ENCODE assay signal across 26 cellular contexts in the genomic region with DNA sequence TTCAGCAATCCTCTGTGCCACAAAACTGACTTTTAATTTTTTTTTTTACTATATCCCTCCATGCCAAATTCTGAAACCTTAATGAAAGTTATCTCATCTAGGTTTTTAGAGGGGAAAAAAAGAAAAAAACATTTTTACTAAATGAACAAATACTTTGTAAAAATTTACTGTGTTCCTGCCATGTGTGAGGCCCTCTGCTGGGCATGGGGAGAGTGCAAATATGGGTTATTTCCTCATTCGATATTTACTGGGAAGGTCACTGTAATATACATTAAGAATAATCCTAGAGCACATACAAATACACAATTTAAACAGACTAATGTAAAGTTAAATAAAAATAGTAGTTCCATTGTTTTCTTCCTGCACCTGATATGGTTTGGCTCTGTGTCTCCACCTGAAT.
DNase-seq lines count a peak whose midpoint lies in the region; ATAC-seq and TF ChIP-seq lines count a peak whose summit lies in the region.
"Had no signal": no experiment of that assay in that cellular context is flagged by ENCODE, and none has a peak within 500 bp of the region (broad histone marks: within the 10 kb centered on the region; RNA-seq: fewer than 3 reads in every experiment).

No MANE protein-coding gene starts in this region.

- DNase-seq in GM10266 (ENCODE audit: extremely low spot score) (no peak), NAMALWA (ENCODE audit: low spot score) (peak; percentile 3), astrocyte of the cerebellum (ENCODE audit: low read depth) (no peak), right lobe of liver (no peak)
- DNase-seq in T-helper 2 cell treated with Interferon-gamma antibody and Interleukin-4, amounts not matched to agents 5 μg/mL and 100 μg/mL, for 36 hours (ENCODE audit: low spot score): no peak
- DNase-seq in activated effector memory CD4-positive, alpha-beta T cell treated with Interleukin-2 at 50 U/mL for 16 hours: no peak
- DNase-seq: activated CD8-positive, alpha-beta T cell treated with anti-CD3 and anti-CD28 coated beads for 36 hours; activated T-cell treated with anti-CD3 and anti-CD28 coated beads, Interleukin-2, amount 50 U/mL, for 48 hours; brain microvascular endothelial cell; Calu3; left colon; NCI-H2029; NCI-H446 treated with DMSO at 0.1 percent for 48 hours; nephron progenitor cell; psoas muscle; SIG-M5; stimulated activated CD4-positive, alpha-beta T cell treated with anti-CD3 and anti-CD28 coated beads, Interleukin-4, amount 100 ng/mL, for 1 hour; stomach; T-helper 2 cell; trophoblast cell had no signal

- H3K27ac Mint-ChIP-seq in T-helper 2 cell treated with Interferon-gamma antibody and Interleukin-4, amounts not matched to agents 5 μg/mL and 100 μg/mL, for 36 hours: no peak overlapping the region
- H3K27ac Mint-ChIP-seq: activated CD8-positive, alpha-beta T cell treated with anti-CD3 and anti-CD28 coated beads for 36 hours; activated naive CD4-positive, alpha-beta T cell treated with anti-CD3 and anti-CD28 coated beads, Interleukin-2, amount 50 U/mL, for 72 hours; dendritic cell treated with granulocyte-macrophage colony-stimulating factor and Interleukin-4, amounts not matched to agents 40 ng/mL and 50 ng/mL, for 4 days; nephron progenitor cell; WTC11 had no signal

- H3K4me3 Mint-ChIP-seq in T-helper 2 cell treated with Interferon-gamma antibody and Interleukin-4, amounts not matched to agents 5 μg/mL and 100 μg/mL, for 36 hours: no peak overlapping the region
- H3K4me3 Mint-ChIP-seq: activated CD8-positive, alpha-beta T cell treated with anti-CD3 and anti-CD28 coated beads for 36 hours; dendritic cell treated with granulocyte-macrophage colony-stimulating factor and Interleukin-4, amounts not matched to agents 40 ng/mL and 50 ng/mL, for 4 days; nephron progenitor cell; WTC11 had no signal

- in situ Hi-C loops in astrocyte of the cerebellum (cut with HindIII; ENCODE audit: low sequenced_read_pairs): no loop called here

- no peak overlapping the region for H3K27ac ChIP-seq in right lobe of liver
- H3K27ac ChIP-seq: brain microvascular endothelial cell, psoas muscle, skin epidermis, stomach had no signal

- intact Hi-C loops in right lobe of liver (cut with DNase I): no loop called here

- no peaks in the 10 kb centered on the region for H3K4me1 ChIP-seq in right lobe of liver
- H3K4me1 ChIP-seq: psoas muscle, stomach had no signal

- no peaks in the 10 kb centered on the region for H3K27me3 Mint-ChIP-seq in T-helper 2 cell treated with Interferon-gamma antibody and Interleukin-4, amounts not matched to agents 5 μg/mL and 100 μg/mL, for 36 hours (ENCODE audit: low read depth)
- H3K27me3 Mint-ChIP-seq: activated CD8-positive, alpha-beta T cell treated with anti-CD3 and anti-CD28 coated beads for 36 hours; dendritic cell treated with granulocyte-macrophage colony-stimulating factor and Interleukin-4, amounts not matched to agents 40 ng/mL and 50 ng/mL, for 4 days had no signal

- no peaks in the 10 kb centered on the region for H3K36me3 Mint-ChIP-seq in T-helper 2 cell treated with Interferon-gamma antibody and Interleukin-4, amounts not matched to agents 5 μg/mL and 100 μg/mL, for 36 hours (ENCODE audit: low read depth)
- H3K36me3 Mint-ChIP-seq: activated naive CD4-positive, alpha-beta T cell treated with anti-CD3 and anti-CD28 coated beads, Interleukin-2, amount 50 U/mL, for 72 hours had no signal

- no peak for TF ChIP-seq POLR2A in right lobe of liver (IDR thresholded peaks at IDR 0.05)

- H3K4me1 Mint-ChIP-seq in T-helper 2 cell treated with Interferon-gamma antibody and Interleukin-4, amounts not matched to agents 5 μg/mL and 100 μg/mL, for 36 hours (ENCODE audit: low read depth): no peaks in the 10 kb centered on the region
- H3K4me1 Mint-ChIP-seq: nephron progenitor cell, WTC11 had no signal

- H3K9me3 Mint-ChIP-seq in T-helper 2 cell treated with Interferon-gamma antibody and Interleukin-4, amounts not matched to agents 5 μg/mL and 100 μg/mL, for 36 hours: peaks cover 8% of the 10 kb centered on the region
- H3K9me3 Mint-ChIP-seq: dendritic cell treated with granulocyte-macrophage colony-stimulating factor and Interleukin-4, amounts not matched to agents 40 ng/mL and 50 ng/mL, for 4 days; nephron progenitor cell had no signal

- TF ChIP-seq CTCF in GM10266 (IDR thresholded peaks at IDR 0.05; ENCODE audit: control insufficient read depth, insufficient read depth, low read depth, missing control alignments) (peak; percentile 25), astrocyte of the cerebellum (IDR thresholded peaks at IDR 0.05; ENCODE audit: low read depth, low read length, missing control alignments) (peak; percentile 38), right lobe of liver (IDR thresholded peaks at IDR 0.05) (peak; percentile 14 to 43 (median 36))

- H3K36me3 ChIP-seq in right lobe of liver: no peaks in the 10 kb centered on the region
- H3K36me3 ChIP-seq: brain microvascular endothelial cell, stomach had no signal

- ATAC-seq in right lobe of liver: peak in 1 of 4 donors; percentile 22
- ATAC-seq in HG03521 (IDR thresholded peaks at IDR 0.05; ENCODE audit: unreplicated experiment): no peak
- ATAC-seq: activated CD8-positive, alpha-beta T cell treated with anti-CD3 and anti-CD28 coated beads for 36 hours; activated naive CD4-positive, alpha-beta T cell treated with anti-CD3 and anti-CD28 coated beads, Interleukin-2, amount 50 U/mL, for 72 hours; esophagus mucosa; left colon; psoas muscle; WTC11 had no signal

- no peaks in the 10 kb centered on the region for H3K9me3 ChIP-seq in right lobe of liver
- H3K9me3 ChIP-seq: psoas muscle, stomach had no signal

- H3K4me3 ChIP-seq in astrocyte of the cerebellum (ENCODE audit: low read depth, low read length): no peak overlapping the region
- H3K4me3 ChIP-seq in right lobe of liver: no peak overlapping the region
- H3K4me3 ChIP-seq: psoas muscle, skin epidermis, stomach had no signal

- H3K27me3 ChIP-seq in right lobe of liver: no peaks in the 10 kb centered on the region
- H3K27me3 ChIP-seq: brain microvascular endothelial cell, stomach had no signal

- WGBS in right lobe of liver (ENCODE audit: insufficient coverage, low coverage, low lambda C conversion rate, missing lambda C conversion rate): 31% methylated on average over 1 of the region's 1 CpG
